19 cellular contexts compared by ENCODE assay signal in the genomic region with DNA sequence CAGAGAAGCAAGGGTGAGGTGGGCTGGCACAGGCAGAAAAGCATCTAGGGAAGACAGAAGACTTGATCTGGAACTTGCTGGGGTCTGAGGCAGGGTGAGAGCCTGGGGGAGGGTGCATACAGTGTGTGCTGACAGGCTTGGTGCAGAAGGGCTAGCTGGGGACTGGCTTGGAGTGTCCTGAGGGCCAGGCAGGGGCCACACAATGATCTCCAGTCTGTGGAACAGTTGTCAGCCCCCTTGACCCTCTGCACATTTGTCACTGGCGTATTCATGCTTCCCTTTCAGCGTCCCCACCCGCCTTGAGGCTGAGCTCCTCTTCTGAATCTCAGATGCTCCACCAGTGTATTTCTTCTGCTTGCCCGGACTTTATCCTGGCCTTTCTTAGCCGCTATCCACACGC.
"Had no signal": no experiment of that assay in that cellular context is flagged by ENCODE, and none has a peak within 500 bp of the region (broad histone marks: within the 10 kb centered on the region; RNA-seq: fewer than 3 reads in every experiment).

No MANE protein-coding gene starts in this region.

- ATAC-seq: activated CD4-positive, CD25-positive, alpha-beta regulatory T cell treated with anti-CD3 and anti-CD28 coated beads, Interleukin-2, amount 50 U/mL, for 24 hours; activated CD8-positive, alpha-beta memory T cell treated with anti-CD3 and anti-CD28 coated beads, Interleukin-2, amount 10 ng/mL, durations not matched to agents 7 days and 5 days; activated CD8-positive, alpha-beta T cell treated with anti-CD3 and anti-CD28 coated beads for 36 hours; body of pancreas; heart right ventricle; natural killer cell; T-cell had no signal

- DNase-seq: activated CD4-positive, alpha-beta T cell treated with anti-CD3 and anti-CD28 coated beads, Interleukin-2, amount 10 ng/mL, durations not matched to agents 7 days and 5 days; activated CD8-positive, alpha-beta memory T cell treated with anti-CD3 and anti-CD28 coated beads, Interleukin-2, amount 10 ng/mL, durations not matched to agents 7 days and 5 days; activated CD8-positive, alpha-beta T cell treated with anti-CD3 and anti-CD28 coated beads for 36 hours; activated effector memory CD4-positive, alpha-beta T cell treated with anti-CD3 and anti-CD28 coated beads, Interleukin-2, amount 50 U/mL, for 16 hours; activated naive CD4-positive, alpha-beta T cell treated with anti-CD3 and anti-CD28 coated beads, Interleukin-2, amount 10 ng/mL, durations not matched to agents 7 days and 5 days; activated T-cell treated with anti-CD3 and anti-CD28 coated beads for 4 hours; anterior cingulate cortex; body of pancreas; foreskin fibroblast; heart right ventricle; left ventricle myocardium inferior; natural killer cell; stimulated activated CD4-positive, alpha-beta T cell treated with anti-CD3 and anti-CD28 coated beads, Interleukin-4, amount 100 ng/mL, for 24 hours; substantia nigra; T-cell; thyroid gland had no signal

- H3K27ac ChIP-seq: body of pancreas, epithelial cell of prostate, heart right ventricle, left ventricle myocardium inferior, thyroid gland, VCaP had no signal

- H3K36me3 ChIP-seq: left ventricle myocardium inferior, thyroid gland had no signal

- H3K27me3 ChIP-seq: body of pancreas, thyroid gland had no signal

- H3K9me3 ChIP-seq: body of pancreas, heart right ventricle, left ventricle myocardium inferior, thyroid gland had no signal

- H3K4me3 ChIP-seq: body of pancreas, heart right ventricle, left ventricle myocardium inferior, thyroid gland had no signal
